ENCODE assay signal across 14 cellular contexts in genomic region chr21:45256021-45256911, GRCh38. TPM values are rescaled to one million over a fixed set of nuclear protein-coding genes. Genes with fewer than 3 reads are reported as not detected.
DNase-seq lines count a peak whose midpoint lies in the region; ATAC-seq, FAIRE-seq and TF ChIP-seq lines count a peak whose summit lies in the region.
"Had no signal": no experiment of that assay in that cellular context is flagged by ENCODE, and none has a peak within 500 bp of the region (broad histone marks: within the 10 kb centered on the region; RNA-seq: fewer than 3 reads in every experiment).

No MANE protein-coding gene starts in this region.

- DNase-seq in right cardiac atrium (peak; percentile 10 to 47 (median 47)), Right ventricle myocardium inferior (ENCODE audit: missing footprints) (no peak), T-helper 17 cell (no peak), kidney (peak; percentile 67), GOT3 (lab: John Stamatoyannopoulos, UW) (no peak)
- no peak for DNase-seq in activated CD4-positive, CD25-positive, alpha-beta regulatory T cell (lab: John Stamatoyannopoulos, UW)
- DNase-seq: anterior cingulate cortex, NCI-H2081 treated with DMSO at 0.1 percent for 48 hours had no signal

- H3K27ac ChIP-seq in right cardiac atrium (ENCODE audit: low read length) (no peak overlapping the region), kidney (ENCODE audit: low read depth in 2 of 2, low read length in 2 of 2) (no peak overlapping the region)
- H3K27ac ChIP-seq: dorsolateral prefrontal cortex, prostate gland had no signal

- TF ChIP-seq CTCF in kidney (IDR thresholded peaks at IDR 0.05; ENCODE audit: borderline replicate concordance, extremely low read depth, insufficient read depth), result no peak

- ATAC-seq in right cardiac atrium (peak in 1 of 2 donors; percentile 5), Right ventricle myocardium inferior (no peak), T-helper 17 cell (peak; percentile 22), GM21825 (IDR thresholded peaks at IDR 0.05; ENCODE audit: unreplicated experiment) (no peak), HG03108 (IDR thresholded peaks at IDR 0.05; ENCODE audit: unreplicated experiment) (no peak)

- H3K4me1 ChIP-seq in right cardiac atrium (ENCODE audit: control insufficient read depth, insufficient read depth, low read length) (no peaks in the 10 kb centered on the region), kidney (ENCODE audit: control insufficient read depth in 1 of 2, insufficient read depth in 1 of 2, low read depth in 1 of 2, low read length in 2 of 2) (no peaks in the 10 kb centered on the region)
- H3K4me1 ChIP-seq: prostate gland had no signal

- peak overlapping the region; percentile 83 for H3K4me3 Mint-ChIP-seq in T-helper 17 cell
- H3K4me3 Mint-ChIP-seq: WTC11 had no signal

- no peaks in the 10 kb centered on the region for H3K9me3 ChIP-seq in right cardiac atrium (ENCODE audit: control insufficient read depth, low read length)
- no peaks in the 10 kb centered on the region for H3K9me3 ChIP-seq in T-helper 17 cell (ENCODE audit: control insufficient read depth, low read length, poor library complexity, severe bottlenecking)
- H3K9me3 ChIP-seq in kidney (ENCODE audit: control insufficient read depth in 1 of 2, low read length in 2 of 2), result no peaks in the 10 kb centered on the region
- H3K9me3 ChIP-seq: prostate gland had no signal

- FAIRE-seq in kidney (lab: Jason Lieb, UNC), result no peak
- FAIRE-seq: GM19239 had no signal

- no peaks in the 10 kb centered on the region for H3K27me3 Mint-ChIP-seq in T-helper 17 cell

- WGBS in right cardiac atrium, result 83% methylated on average over 31 of the region's 31 CpGs

- intact Hi-C loops in right cardiac atrium (cut with DNase I), result no loop called here
- intact Hi-C loops in Right ventricle myocardium inferior (cut with DNase I), result no loop called here
- intact Hi-C loops in kidney (cut with DNase I), result no loop called here

- H3K4me3 ChIP-seq in right cardiac atrium (ENCODE audit: low read length), result no peak overlapping the region
- no peak overlapping the region for H3K4me3 ChIP-seq in kidney (ENCODE audit: low read length in 2 of 2)
- H3K4me3 ChIP-seq: dorsolateral prefrontal cortex, prostate gland had no signal

- no peak overlapping the region for H3K9ac ChIP-seq in kidney (ENCODE audit: low read length in 2 of 2)

- no peaks in the 10 kb centered on the region for H3K36me3 ChIP-seq in kidney (ENCODE audit: control insufficient read depth in 1 of 2, insufficient read depth in 2 of 2, low read length in 2 of 2)
- H3K36me3 ChIP-seq: prostate gland had no signal

- H3K4me1 Mint-ChIP-seq in T-helper 17 cell, result peaks cover 17% of the 10 kb centered on the region
- H3K4me1 Mint-ChIP-seq: WTC11 had no signal

- H3K36me3 Mint-ChIP-seq in T-helper 17 cell (ENCODE audit: low read depth), result peaks cover 2% of the 10 kb centered on the region
- H3K36me3 Mint-ChIP-seq: WTC11 had no signal

- peak overlapping the region; percentile 32 for H3K27ac Mint-ChIP-seq in T-helper 17 cell
- H3K27ac Mint-ChIP-seq: WTC11 had no signal

- no peaks in the 10 kb centered on the region for H3K27me3 ChIP-seq in right cardiac atrium (ENCODE audit: control insufficient read depth, insufficient read depth)

RNA-seq across cellular contexts. Expression of gene POFUT2, which starts 31.4 kb away (rescaled TPM):
- total RNA-seq in right cardiac atrium (10 to 100 TPM; 16.0 to 20.3 (median 19.1) TPM), Right ventricle myocardium inferior (16.9 TPM), T-helper 17 cell (10 to 100 TPM; 48.5 to 66.4 TPM), kidney (30.2 TPM)
- polyA plus RNA-seq in right cardiac atrium (14.1 TPM), kidney (ENCODE audit: insufficient read depth, low read depth, low replicate concordance) (18.3 TPM)

Comparison
In these comparisons a context has a peak if more than half of its experiments do, and no peak if none do; other contexts are left out.
1. DNase-seq: peak in right cardiac atrium (3 of 3) and kidney (single experiment); none in Right ventricle myocardium inferior (single experiment), T-helper 17 cell (0 of 3), GOT3 (single experiment) and activated CD4-positive, CD25-positive, alpha-beta regulatory T cell (0 of 4).